Comparison of ENCODE assay signal across 8 cellular contexts in genomic region chr5:157858527-157859226, GRCh38. TPM values are rescaled to one million over a fixed set of nuclear protein-coding genes. Genes with fewer than 3 reads are reported as not detected.
DNase-seq lines count a peak whose midpoint lies in the region; ATAC-seq and TF ChIP-seq lines count a peak whose summit lies in the region.

Gene CLINT1, minus strand, starts transcription at chr5:157859145. Its CDS starts 175 bp downstream, at chr5:157858970.

- peak within 1 kb of the TSS; percentile 72 to 98 (median 92) for H3K4me3 ChIP-seq in esophagus muscularis mucosa
- H3K4me3 ChIP-seq in muscle layer of duodenum (ENCODE audit: low read depth in 1 of 2, low read length in 2 of 2), result peak within 1 kb of the TSS; percentile 91 to 96

- 0% methylated on average over 12 of the region's 59 CpGs for WGBS in esophagus muscularis mucosa

- peak in 1 of 3 experiments; percentile 12 for TF ChIP-seq CTCF in esophagus muscularis mucosa (IDR thresholded peaks at IDR 0.05)

- peak; percentile 52 for ATAC-seq in GM21576 (IDR thresholded peaks at IDR 0.05; ENCODE audit: unreplicated experiment)

- intact Hi-C loops in esophagus muscularis mucosa (cut with DNase I), result loop anchor here (5.0 kb wide), 2 partner anchors 41 to 134 kb away; no protein-coding TSS in a partner anchor

- H3K27ac ChIP-seq in esophagus muscularis mucosa (replicated peaks in 1 of 4) (peak within 1 kb of the TSS; percentile 81 to 92 (median 90)), muscle layer of duodenum (ENCODE audit: low read length) (peak within 1 kb of the TSS; percentile 96)

- H3K27me3 ChIP-seq in esophagus muscularis mucosa, result no peaks in the 10 kb centered on the region
- no peaks in the 10 kb centered on the region for H3K27me3 ChIP-seq in muscle layer of duodenum (ENCODE audit: low read depth, low read length)

- DNase-seq in DMS114 treated with DMSO at 0.1 percent for 48 hours (lab: John Stamatoyannopoulos, UW; ENCODE audit: unreplicated experiment) (peak; percentile 80), KG1 (lab: John Stamatoyannopoulos, UW) (peak; percentile 30), RKO (ENCODE audit: low spot score) (peak; percentile 91), activated T-helper 1 cell treated with Interleukin-2 at 50 U/mL for 16 hours (ENCODE audit: low read depth) (peak; percentile 79), esophagus muscularis mucosa (ENCODE audit: extremely low spot score) (peak; percentile 98)
- peak; percentile 70 to 84 for DNase-seq in stimulated activated CD8-positive, alpha-beta memory T cell treated with anti-CD3 and anti-CD28 coated beads, Interleukin-7, amount 100 ng/mL, for 4 hours (ENCODE audit: low read depth in 2 of 2)

- no peak for TF ChIP-seq EP300 in esophagus muscularis mucosa (IDR thresholded peaks at IDR 0.05)

- H3K9me3 ChIP-seq in esophagus muscularis mucosa (no peaks in the 10 kb centered on the region), muscle layer of duodenum (ENCODE audit: control insufficient read depth in 1 of 2, low read length in 2 of 2) (no peaks in the 10 kb centered on the region)

- no peaks in the 10 kb centered on the region for H3K36me3 ChIP-seq in esophagus muscularis mucosa
- peaks cover 0 to 7% of the 10 kb centered on the region in 2 donors for H3K36me3 ChIP-seq in muscle layer of duodenum (ENCODE audit: control insufficient read depth in 1 of 2, insufficient read depth in 2 of 2, low read length in 2 of 2)

- H3K4me1 ChIP-seq in esophagus muscularis mucosa, result peaks cover 35 to 52% (median 45%) of the 10 kb centered on the region in 4 donors
- peaks cover 6 to 28% of the 10 kb centered on the region in 2 donors for H3K4me1 ChIP-seq in muscle layer of duodenum (ENCODE audit: control insufficient read depth in 1 of 2, insufficient read depth in 2 of 2, low read length in 2 of 2)

- peak; percentile 60 for TF ChIP-seq POLR2A in esophagus muscularis mucosa (IDR thresholded peaks at IDR 0.05; ENCODE audit: low read depth)

RNA-seq across cellular contexts. Expression of gene CLINT1, which starts in this region (rescaled TPM):
- 100 to 1,000 TPM in 2 of 4 donors, 10 to 100 TPM in 2; 84.3 to 118 (median 107) TPM for total RNA-seq in esophagus muscularis mucosa

Comparison
In these comparisons a context has a peak if more than half of its experiments do, and no peak if none do; other contexts are left out.
1. Peak in every context shown above with its lines: DNase-seq, ATAC-seq, H3K4me3 ChIP-seq and H3K27ac ChIP-seq.
2. DNase-seq: peak in every context shown above with its lines; median percentile 98 in esophagus muscularis mucosa; 91 in RKO; 80 in DMS114 treated with DMSO at 0.1 percent for 48 hours; 79 in activated T-helper 1 cell treated with Interleukin-2 at 50 U/mL for 16 hours; 77 in stimulated activated CD8-positive, alpha-beta memory T cell treated with anti-CD3 and anti-CD28 coated beads, Interleukin-7, amount 100 ng/mL, for 4 hours; 30 in KG1.